9 cellular contexts compared by ENCODE assay signal in the genomic region with DNA sequence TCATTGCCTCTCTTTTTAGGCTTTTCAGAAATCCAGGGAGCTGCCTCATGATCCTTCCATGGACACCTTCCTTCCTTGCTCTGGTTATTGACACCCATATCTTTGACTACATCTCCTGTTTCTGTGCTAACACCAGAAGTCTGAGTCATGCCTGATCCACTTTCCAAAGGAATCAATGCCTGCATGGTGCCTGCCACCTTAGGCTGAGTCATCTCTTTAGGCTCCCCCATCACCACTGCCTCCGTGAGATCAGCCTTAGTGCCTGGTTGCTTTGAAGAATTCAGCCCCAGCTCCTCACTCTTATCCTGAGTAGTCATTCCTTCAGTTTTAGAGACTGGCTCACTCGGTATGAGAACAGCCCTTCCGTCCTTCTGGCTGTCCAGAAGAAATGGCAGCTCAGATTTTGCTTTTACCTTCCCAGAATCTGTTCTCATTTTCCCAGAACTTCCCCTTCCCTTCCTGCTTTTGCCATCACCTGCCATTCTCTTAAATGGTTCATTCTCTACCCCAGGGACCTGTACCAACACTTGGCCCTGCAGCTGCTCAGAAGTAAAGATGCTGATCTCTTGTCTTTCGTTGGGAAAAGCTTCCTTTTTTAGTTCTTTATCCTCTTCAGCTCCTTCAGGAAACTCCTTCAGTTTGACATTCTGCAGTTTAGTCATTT.
DNase-seq lines count a peak whose midpoint lies in the region; ATAC-seq, FAIRE-seq and TF ChIP-seq lines count a peak whose summit lies in the region.
"Had no signal": no experiment of that assay in that cellular context is flagged by ENCODE, and none has a peak within 500 bp of the region (broad histone marks: within the 10 kb centered on the region; RNA-seq: fewer than 3 reads in every experiment).

No MANE protein-coding gene starts in this region.

- H2BK5ac ChIP-seq in H1 (ENCODE audit: low read depth, low read length), result no peak overlapping the region

- TF ChIP-seq EP300 in H1 (IDR thresholded peaks at IDR 0.05; ENCODE audit: borderline replicate concordance in 1 of 2, low read depth in 2 of 2, low read length in 2 of 2), result no peak

- CTCF ChIA-PET in H1 (lab: Charles Lee; ENCODE audit: partially characterized antibody), result interaction anchor here (1.1 to 1.9 kb wide), 4 partner anchors 10 to 389 kb away, joined by 3 to 5 read pairs (median 3); no protein-coding TSS in a partner anchor

- H3K9ac ChIP-seq in NT2/D1 (ENCODE audit: insufficient read length, low read depth) (no peak overlapping the region), H1 (replicated peaks in 1 of 4; ENCODE audit: extremely low read depth in 1 of 4, low read depth in 3 of 4, low read length in 3 of 4) (no peak overlapping the region)

- H2AK5ac ChIP-seq in H1 (ENCODE audit: low read depth, low read length), result no peak overlapping the region

- no peak overlapping the region for H3K23ac ChIP-seq in H1 (ENCODE audit: insufficient read length)

- peak overlapping the region in 1 of 10 donors; percentile 68 for H3K27ac Mint-ChIP-seq in naive thymus-derived CD8-positive, alpha-beta T cell

- H2BK20ac ChIP-seq in H1 (ENCODE audit: low read length), result no peak overlapping the region

- TF ChIP-seq POLR2A in H1 (IDR thresholded peaks at IDR 0.05; ENCODE audit: control extremely low read depth in 1 of 2, low read depth in 2 of 2, low read length in 2 of 2), result no peak

- H4K91ac ChIP-seq in H1 (replicated peaks; ENCODE audit: insufficient read length, low read length), result no peak overlapping the region

- no peaks in the 10 kb centered on the region for H3K9me3 Mint-ChIP-seq in naive thymus-derived CD8-positive, alpha-beta T cell

- peaks cover 0 to 2% of the 10 kb centered on the region in 2 experiments for H4K20me1 ChIP-seq in H1 (replicated peaks in 1 of 2; ENCODE audit: control insufficient read depth in 1 of 2, insufficient read depth in 2 of 2, low read length in 2 of 2)

- intact Hi-C loops in pancreas (cut with DNase I), result no loop called here

- no peaks in the 10 kb centered on the region for H3K79me1 ChIP-seq in H1 (ENCODE audit: low read depth, low read length)

- H3K4me3 Mint-ChIP-seq in naive thymus-derived CD8-positive, alpha-beta T cell, result no peak overlapping the region

- peaks cover 0 to 2% (median 0%) of the 10 kb centered on the region in 4 donors for H3K4me1 Mint-ChIP-seq in naive thymus-derived CD8-positive, alpha-beta T cell

- no peak overlapping the region for H3K27ac ChIP-seq in H1 (ENCODE audit: low read depth, low read length)
- no peak overlapping the region for H3K27ac ChIP-seq in pancreas

- H2AFZ ChIP-seq in H1 (ENCODE audit: low read length), result no peak overlapping the region

- H3K18ac ChIP-seq in H1 (ENCODE audit: extremely low read depth, low read length), result no peak overlapping the region

- no peak overlapping the region for H2BK120ac ChIP-seq in H1 (replicated peaks; ENCODE audit: low read depth, low read length)

- H4K5ac ChIP-seq in H1 (ENCODE audit: insufficient read length, low read depth, low read length), result no peak overlapping the region

- WGBS in H1 (ENCODE audit: extremely low coverage in 1 of 2, insufficient coverage in 1 of 2, insufficient read length in 1 of 2, insufficient replicate concordance in 2 of 2, low coverage in 1 of 2, low lambda C conversion rate in 2 of 2, missing lambda C conversion rate in 1 of 2), 2 experiments, result 84% methylated on average over 4 of the region's 4 CpGs; no CpG with 5 or more reads in 1 of the 2 experiments
- 84 to 92% methylated on average over 4 of the region's 4 CpGs for WGBS in pancreas, 2 donors

- no peak for FAIRE-seq in H1 (lab: Jason Lieb, UNC)
- FAIRE-seq in pancreas (lab: Jason Lieb, UNC), result no peak

- H3K4me1 ChIP-seq in NT2/D1 (ENCODE audit: insufficient read depth, insufficient read length) (peaks cover 2% of the 10 kb centered on the region), H1 (replicated peaks in 1 of 4; ENCODE audit: control insufficient read depth in 3 of 4, insufficient read depth in 4 of 4, low read length in 3 of 4) (peaks cover 0 to 2% (median under 1%) of the 10 kb centered on the region in 4 experiments; a peak in 1 of 7 replicates), pancreas (peaks cover 0 to 6% (median 0%) of the 10 kb centered on the region in 3 donors)

- H3K14ac ChIP-seq in H1 (ENCODE audit: insufficient read length), result no peak overlapping the region

- H3K27me3 ChIP-seq in NT2/D1 (ENCODE audit: insufficient read depth, insufficient read length) (no peaks in the 10 kb centered on the region), H1 (replicated peaks in 1 of 4; ENCODE audit: control insufficient read depth in 3 of 4, extremely low read depth in 1 of 4, insufficient read depth in 3 of 4, low read length in 3 of 4) (no peaks in the 10 kb centered on the region), pancreas (no peaks in the 10 kb centered on the region)

- no peaks in the 10 kb centered on the region for H3K27me3 Mint-ChIP-seq in naive thymus-derived CD8-positive, alpha-beta T cell

- DNase-seq in ELR (ENCODE audit: low read depth), result peak; percentile 98
- peak; percentile 59 for DNase-seq in NT2/D1 (ENCODE audit: low read depth, low spot score)
- peak in 1 of 2 experiments; percentile 10 for DNase-seq in H1 (ENCODE audit: low read depth in 1 of 2, low spot score in 2 of 2)
- DNase-seq in pancreas, result no peak
- DNase-seq in naive thymus-derived CD8-positive, alpha-beta T cell, result no peak
- DNase-seq: stimulated activated CD4-positive, alpha-beta T cell treated with anti-CD3 and anti-CD28 coated beads, Interleukin-15, amount 100 ng/mL, for 24 hours had no signal

- TF ChIP-seq CTCF in H1 (IDR thresholded peaks at IDR 0.05; ENCODE audit: control extremely low read depth in 1 of 3, insufficient read depth in 1 of 3, low read depth in 1 of 3, low read length in 3 of 3) (no peak), pancreas (IDR thresholded peaks at IDR 0.05) (no peak)

- no peak overlapping the region for H4K8ac ChIP-seq in H1 (ENCODE audit: extremely low read depth, insufficient read depth, low read length)

- peaks cover 0 to 65% (median 48%) of the 10 kb centered on the region in 3 donors for H3K36me3 Mint-ChIP-seq in naive thymus-derived CD8-positive, alpha-beta T cell

- ATAC-seq in pancreas, result peak; percentile 52 to 71 (median 57)
- no peak for ATAC-seq in naive thymus-derived CD8-positive, alpha-beta T cell
- ATAC-seq in GM18870 (IDR thresholded peaks at IDR 0.05; ENCODE audit: unreplicated experiment), result no peak
- no peak for ATAC-seq in GM18858 (IDR thresholded peaks at IDR 0.05; ENCODE audit: unreplicated experiment)
- ATAC-seq in HG02981 (IDR thresholded peaks at IDR 0.05; ENCODE audit: unreplicated experiment), result no peak

- no peak overlapping the region for H3K56ac ChIP-seq in H1 (replicated peaks; ENCODE audit: insufficient read length, low read depth, low read length)

- no peak for TF ChIP-seq RAD21 in H1 (IDR thresholded peaks at IDR 0.05 in 1 of 2, conservative IDR thresholded peaks at IDR 0.05 in 1 of 2; ENCODE audit: low read depth in 2 of 2, low read length in 2 of 2)

- no peaks in the 10 kb centered on the region for H3K23me2 ChIP-seq in H1 (ENCODE audit: low read depth, low read length)

- no peak overlapping the region for H3K4ac ChIP-seq in H1 (replicated peaks; ENCODE audit: insufficient read length, low read depth, low read length)

- H3K36me3 ChIP-seq in NT2/D1 (ENCODE audit: insufficient read depth, insufficient read length, low read length) (peaks cover 62% of the 10 kb centered on the region), H1 (ENCODE audit: control insufficient read depth in 2 of 4, insufficient read depth in 4 of 4, low read length in 3 of 4) (peaks cover 7 to 23% (median 17%) of the 10 kb centered on the region in 4 experiments; a peak in 6 of 8 replicates), pancreas (peaks cover 0 to 10% (median 9%) of the 10 kb centered on the region in 3 donors)

- H2BK15ac ChIP-seq in H1 (ENCODE audit: low read length), result no peak overlapping the region

- no peak overlapping the region for H2BK12ac ChIP-seq in H1 (ENCODE audit: low read depth, low read length)

- H3K4me3 ChIP-seq in NT2/D1 (ENCODE audit: insufficient read length, low read depth), result no peak overlapping the region
- no peak overlapping the region for H3K4me3 ChIP-seq in H1 (ENCODE audit: extremely low read depth in 1 of 4, insufficient read depth in 2 of 4, low read depth in 3 of 4, low read length in 4 of 4)
- H3K4me3 ChIP-seq in pancreas, result no peak overlapping the region

- H3K9me3 ChIP-seq in NT2/D1 (ENCODE audit: insufficient read depth, low read length) (no peaks in the 10 kb centered on the region), H1 (ENCODE audit: insufficient read depth in 2 of 2, low read depth in 1 of 2, low read length in 1 of 2) (no peaks in the 10 kb centered on the region), pancreas (no peaks in the 10 kb centered on the region)

- POLR2A ChIA-PET in H1 (lab: Charles Lee; ENCODE audit: partially characterized antibody), result no interaction called here
- POLR2A ChIA-PET in naive thymus-derived CD8-positive, alpha-beta T cell (lab: Charles Lee), result no interaction called here

- no peaks in the 10 kb centered on the region for H3K79me2 ChIP-seq in H1 (ENCODE audit: control insufficient read depth in 1 of 2, insufficient read depth in 2 of 2, low read length in 2 of 2)

- no peak overlapping the region for H3K4me2 ChIP-seq in H1 (ENCODE audit: insufficient read depth in 1 of 2, low read depth in 2 of 2, low read length in 2 of 2)

TF ChIP-seq in H1, 55 proteins besides CTCF, POLR2A, EP300 and RAD21:
- TF ChIP-seq CHD2 (IDR thresholded peaks at IDR 0.05; ENCODE audit: low read length), result no peak
- TF ChIP-seq MAFK (IDR thresholded peaks at IDR 0.05; ENCODE audit: low read depth, low read length), result peak; percentile 61; the same call in 1 of the 2 replicates
- TF ChIP-seq EZH2 (IDR thresholded peaks at IDR 0.05; ENCODE audit: low read depth, low read length, severe bottlenecking), result no peak
- TF ChIP-seq BACH1 (IDR thresholded peaks at IDR 0.05; ENCODE audit: low read length), result peak; percentile 92
- TF ChIP-seq JUND (IDR thresholded peaks at IDR 0.05; ENCODE audit: low read length), result peak; percentile 48; the same call in 1 of the 2 replicates
- no peak for TF ChIP-seq FOSL1 (IDR thresholded peaks at IDR 0.05; ENCODE audit: insufficient read depth, low read depth, low read length)

Comparison
In these comparisons a context has a peak if more than half of its experiments do, and no peak if none do; other contexts are left out.
1. DNase-seq: peak in ELR (single experiment) and NT2/D1 (single experiment); none in pancreas (0 of 6) and naive thymus-derived CD8-positive, alpha-beta T cell (0 of 10).
2. ATAC-seq: peak in pancreas (4 of 4); none in naive thymus-derived CD8-positive, alpha-beta T cell (0 of 2), GM18870 (single experiment), GM18858 (single experiment) and HG02981 (single experiment).